1 cellular context compared by ENCODE assay signal in the genomic region with DNA sequence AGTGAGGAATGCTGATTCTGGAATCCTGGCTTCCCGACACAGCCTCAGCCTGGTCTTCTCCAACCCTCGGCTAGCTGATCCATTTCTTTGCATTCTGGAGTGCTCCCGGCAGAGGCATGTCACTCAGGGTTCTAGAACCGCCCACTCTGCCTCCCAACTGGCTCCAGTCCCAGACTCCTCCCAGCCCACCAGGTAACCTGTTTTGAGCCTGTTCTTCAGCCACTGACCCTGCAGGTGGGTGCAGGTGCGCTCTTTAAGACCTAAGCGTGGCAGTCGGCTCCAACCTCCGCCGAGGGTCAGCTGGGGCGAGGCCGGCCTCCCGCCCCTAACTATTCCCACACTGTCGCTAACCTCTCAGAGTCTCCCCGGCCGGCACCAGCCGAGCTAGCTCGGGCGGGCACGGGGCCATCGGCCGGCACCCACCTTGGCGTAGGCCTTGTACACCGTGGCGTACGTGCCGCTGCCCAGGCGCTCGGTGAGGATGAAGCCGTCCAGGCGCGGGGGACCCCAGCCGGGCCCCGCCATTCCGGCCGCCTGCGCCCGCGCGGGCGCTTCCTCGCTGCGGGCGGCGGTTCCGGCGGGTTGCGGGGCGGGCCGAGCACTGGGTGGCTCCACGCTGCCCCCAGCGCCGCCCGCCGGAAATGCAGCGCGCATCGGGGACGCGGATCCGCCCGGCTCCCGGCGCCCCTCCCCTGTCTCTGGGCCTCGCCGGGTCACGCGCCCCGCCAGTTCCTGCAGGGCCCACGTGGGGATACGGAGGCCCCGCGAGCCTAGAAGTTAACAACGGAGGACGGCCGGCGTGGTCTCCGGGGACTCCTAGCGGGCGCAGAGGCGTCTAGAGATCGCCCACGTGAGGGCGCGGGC.
TF ChIP-seq lines count a peak whose summit lies in the region.

A gene with protein sequence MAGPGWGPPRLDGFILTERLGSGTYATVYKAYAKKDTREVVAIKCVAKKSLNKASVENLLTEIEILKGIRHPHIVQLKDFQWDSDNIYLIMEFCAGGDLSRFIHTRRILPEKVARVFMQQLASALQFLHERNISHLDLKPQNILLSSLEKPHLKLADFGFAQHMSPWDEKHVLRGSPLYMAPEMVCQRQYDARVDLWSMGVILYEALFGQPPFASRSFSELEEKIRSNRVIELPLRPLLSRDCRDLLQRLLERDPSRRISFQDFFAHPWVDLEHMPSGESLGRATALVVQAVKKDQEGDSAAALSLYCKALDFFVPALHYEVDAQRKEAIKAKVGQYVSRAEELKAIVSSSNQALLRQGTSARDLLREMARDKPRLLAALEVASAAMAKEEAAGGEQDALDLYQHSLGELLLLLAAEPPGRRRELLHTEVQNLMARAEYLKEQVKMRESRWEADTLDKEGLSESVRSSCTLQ (minus strand): TSS at position 576 of the 864 bp plus-strand sequence. CDS start 51 bp downstream, at position 525.

TF ChIP-seq in K562, 482 proteins besides CTCF, POLR2A, EP300 and RAD21 (continued from another document and continues in another):
- TF ChIP-seq, protein P1, sequence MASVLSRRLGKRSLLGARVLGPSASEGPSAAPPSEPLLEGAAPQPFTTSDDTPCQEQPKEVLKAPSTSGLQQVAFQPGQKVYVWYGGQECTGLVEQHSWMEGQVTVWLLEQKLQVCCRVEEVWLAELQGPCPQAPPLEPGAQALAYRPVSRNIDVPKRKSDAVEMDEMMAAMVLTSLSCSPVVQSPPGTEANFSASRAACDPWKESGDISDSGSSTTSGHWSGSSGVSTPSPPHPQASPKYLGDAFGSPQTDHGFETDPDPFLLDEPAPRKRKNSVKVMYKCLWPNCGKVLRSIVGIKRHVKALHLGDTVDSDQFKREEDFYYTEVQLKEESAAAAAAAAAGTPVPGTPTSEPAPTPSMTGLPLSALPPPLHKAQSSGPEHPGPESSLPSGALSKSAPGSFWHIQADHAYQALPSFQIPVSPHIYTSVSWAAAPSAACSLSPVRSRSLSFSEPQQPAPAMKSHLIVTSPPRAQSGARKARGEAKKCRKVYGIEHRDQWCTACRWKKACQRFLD (CRISPR knock-in tag; IDR thresholded peaks at IDR 0.05): peak; percentile 89
- TF ChIP-seq BHLHE40 (IDR thresholded peaks at IDR 0.05; ENCODE audit: low read length) (peak; percentile 77), BMI1 (IDR thresholded peaks at IDR 0.05; ENCODE audit: low read length) (no peak), BCOR (IDR thresholded peaks at IDR 0.05) (no peak), ZNF584 (CRISPR knock-in tag; IDR thresholded peaks at IDR 0.05; ENCODE audit: low read depth) (no peak), EWSR1 (IDR thresholded peaks at IDR 0.05; ENCODE audit: borderline replicate concordance, low read depth, partially characterized antibody) (no peak), SRSF7 (optimal IDR thresholded peaks at IDR 0.05; ENCODE audit: low read depth, low read length) (no peak), BRD9 (IDR thresholded peaks at IDR 0.05; ENCODE audit: low read depth, partially characterized antibody) (no peak), RCOR1 (IDR thresholded peaks at IDR 0.05; ENCODE audit: borderline replicate concordance in 1 of 2, low read depth in 2 of 2, low read length in 2 of 2) (peak in 1 of 2 experiments; percentile 65; a peak in 2 of 4 replicates), MECOM (CRISPR knock-in tag; IDR thresholded peaks at IDR 0.05) (no peak), RBM15 (IDR thresholded peaks at IDR 0.05; ENCODE audit: insufficient read depth, low read length) (no peak), EGR1 (conservative IDR thresholded peaks at IDR 0.05) (0 out of 2 replicates have a peak, but pooled peaks have one; percentile 98), ASH1L (IDR thresholded peaks at IDR 0.05; ENCODE audit: borderline replicate concordance, low read depth, partially characterized antibody) (no peak), CXXC5 (CRISPR knock-in tag; IDR thresholded peaks at IDR 0.05) (peak; percentile 91), E2F3 (CRISPR knock-in tag; IDR thresholded peaks at IDR 0.05) (no peak), LARP7 (IDR thresholded peaks at IDR 0.05) (no peak), CREM (IDR thresholded peaks at IDR 0.05; ENCODE audit: low read depth) (peak; percentile 41; the same call in 1 of the 2 replicates), CBX2 (IDR thresholded peaks at IDR 0.05; ENCODE audit: insufficient read depth, low read length, poor library complexity, severe bottlenecking) (no peak), ZEB2 (IDR thresholded peaks at IDR 0.05) (peak; percentile 79), NELFE (IDR thresholded peaks at IDR 0.05; ENCODE audit: insufficient read depth, insufficient read length) (no peak), ZNF174 (CRISPR knock-in tag; IDR thresholded peaks at IDR 0.05) (no peak), FOXA1 (IDR thresholded peaks at IDR 0.05; ENCODE audit: borderline replicate concordance) (no peak), CHD4 (IDR thresholded peaks at IDR 0.05; ENCODE audit: insufficient read depth, insufficient replicate concordance, low read depth, low read length, poor library complexity, severe bottlenecking) (no peak), CBX5 (IDR thresholded peaks at IDR 0.05; ENCODE audit: borderline replicate concordance, low read depth) (no peak), HDGF (IDR thresholded peaks at IDR 0.05) (no peak)
- TF ChIP-seq, protein P2, sequence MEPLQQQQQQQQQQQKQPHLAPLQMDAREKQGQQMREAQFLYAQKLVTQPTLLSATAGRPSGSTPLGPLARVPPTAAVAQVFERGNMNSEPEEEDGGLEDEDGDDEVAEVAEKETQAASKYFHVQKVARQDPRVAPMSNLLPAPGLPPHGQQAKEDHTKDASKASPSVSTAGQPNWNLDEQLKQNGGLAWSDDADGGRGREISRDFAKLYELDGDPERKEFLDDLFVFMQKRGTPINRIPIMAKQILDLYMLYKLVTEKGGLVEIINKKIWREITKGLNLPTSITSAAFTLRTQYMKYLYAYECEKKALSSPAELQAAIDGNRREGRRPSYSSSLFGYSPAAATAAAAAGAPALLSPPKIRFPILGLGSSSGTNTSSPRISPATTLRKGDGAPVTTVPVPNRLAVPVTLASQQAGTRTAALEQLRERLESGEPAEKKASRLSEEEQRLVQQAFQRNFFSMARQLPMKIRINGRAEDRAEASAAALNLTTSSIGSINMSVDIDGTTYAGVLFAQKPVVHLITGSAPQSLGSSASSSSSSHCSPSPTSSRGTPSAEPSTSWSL (CRISPR knock-in tag; IDR thresholded peaks at IDR 0.05; ENCODE audit: borderline replicate concordance): no peak
- TF ChIP-seq, protein P3, sequence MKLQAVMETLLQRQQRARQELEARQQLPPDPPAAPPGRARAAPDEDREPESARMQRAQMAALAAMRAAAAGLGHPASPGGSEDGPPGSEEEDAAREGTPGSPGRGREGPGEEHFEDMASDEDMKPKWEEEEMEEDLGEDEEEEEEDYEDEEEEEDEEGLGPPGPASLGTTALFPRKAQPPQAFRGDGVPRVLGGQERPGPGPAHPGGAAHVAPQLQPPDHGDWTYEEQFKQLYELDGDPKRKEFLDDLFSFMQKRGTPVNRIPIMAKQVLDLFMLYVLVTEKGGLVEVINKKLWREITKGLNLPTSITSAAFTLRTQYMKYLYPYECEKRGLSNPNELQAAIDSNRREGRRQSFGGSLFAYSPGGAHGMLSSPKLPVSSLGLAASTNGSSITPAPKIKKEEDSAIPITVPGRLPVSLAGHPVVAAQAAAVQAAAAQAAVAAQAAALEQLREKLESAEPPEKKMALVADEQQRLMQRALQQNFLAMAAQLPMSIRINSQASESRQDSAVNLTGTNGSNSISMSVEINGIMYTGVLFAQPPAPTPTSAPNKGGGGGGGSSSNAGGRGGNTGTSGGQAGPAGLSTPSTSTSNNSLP (IDR thresholded peaks at IDR 0.05; ENCODE audit: borderline replicate concordance, low read depth, low read length): no peak
- TF ChIP-seq, protein P4, sequence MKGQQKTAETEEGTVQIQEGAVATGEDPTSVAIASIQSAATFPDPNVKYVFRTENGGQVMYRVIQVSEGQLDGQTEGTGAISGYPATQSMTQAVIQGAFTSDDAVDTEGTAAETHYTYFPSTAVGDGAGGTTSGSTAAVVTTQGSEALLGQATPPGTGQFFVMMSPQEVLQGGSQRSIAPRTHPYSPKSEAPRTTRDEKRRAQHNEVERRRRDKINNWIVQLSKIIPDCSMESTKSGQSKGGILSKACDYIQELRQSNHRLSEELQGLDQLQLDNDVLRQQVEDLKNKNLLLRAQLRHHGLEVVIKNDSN (CRISPR knock-in tag; IDR thresholded peaks at IDR 0.05): peak; percentile 95
- TF ChIP-seq, protein P5, sequence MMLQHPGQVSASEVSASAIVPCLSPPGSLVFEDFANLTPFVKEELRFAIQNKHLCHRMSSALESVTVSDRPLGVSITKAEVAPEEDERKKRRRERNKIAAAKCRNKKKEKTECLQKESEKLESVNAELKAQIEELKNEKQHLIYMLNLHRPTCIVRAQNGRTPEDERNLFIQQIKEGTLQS (IDR thresholded peaks at IDR 0.05): no peak
- TF ChIP-seq, protein P5 (CRISPR knock-in tag; conservative IDR thresholded peaks at IDR 0.05): 0 out of 2 replicates have a peak, but pooled peaks have one; percentile 53
- TF ChIP-seq, protein P6, sequence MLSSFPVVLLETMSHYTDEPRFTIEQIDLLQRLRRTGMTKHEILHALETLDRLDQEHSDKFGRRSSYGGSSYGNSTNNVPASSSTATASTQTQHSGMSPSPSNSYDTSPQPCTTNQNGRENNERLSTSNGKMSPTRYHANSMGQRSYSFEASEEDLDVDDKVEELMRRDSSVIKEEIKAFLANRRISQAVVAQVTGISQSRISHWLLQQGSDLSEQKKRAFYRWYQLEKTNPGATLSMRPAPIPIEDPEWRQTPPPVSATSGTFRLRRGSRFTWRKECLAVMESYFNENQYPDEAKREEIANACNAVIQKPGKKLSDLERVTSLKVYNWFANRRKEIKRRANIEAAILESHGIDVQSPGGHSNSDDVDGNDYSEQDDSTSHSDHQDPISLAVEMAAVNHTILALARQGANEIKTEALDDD (IDR thresholded peaks at IDR 0.05): no peak; the same call in 1 of the 2 replicates
- TF ChIP-seq, protein P7, sequence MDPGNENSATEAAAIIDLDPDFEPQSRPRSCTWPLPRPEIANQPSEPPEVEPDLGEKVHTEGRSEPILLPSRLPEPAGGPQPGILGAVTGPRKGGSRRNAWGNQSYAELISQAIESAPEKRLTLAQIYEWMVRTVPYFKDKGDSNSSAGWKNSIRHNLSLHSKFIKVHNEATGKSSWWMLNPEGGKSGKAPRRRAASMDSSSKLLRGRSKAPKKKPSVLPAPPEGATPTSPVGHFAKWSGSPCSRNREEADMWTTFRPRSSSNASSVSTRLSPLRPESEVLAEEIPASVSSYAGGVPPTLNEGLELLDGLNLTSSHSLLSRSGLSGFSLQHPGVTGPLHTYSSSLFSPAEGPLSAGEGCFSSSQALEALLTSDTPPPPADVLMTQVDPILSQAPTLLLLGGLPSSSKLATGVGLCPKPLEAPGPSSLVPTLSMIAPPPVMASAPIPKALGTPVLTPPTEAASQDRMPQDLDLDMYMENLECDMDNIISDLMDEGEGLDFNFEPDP (CRISPR knock-in tag; IDR thresholded peaks at IDR 0.05): no peak
- TF ChIP-seq, protein P8, sequence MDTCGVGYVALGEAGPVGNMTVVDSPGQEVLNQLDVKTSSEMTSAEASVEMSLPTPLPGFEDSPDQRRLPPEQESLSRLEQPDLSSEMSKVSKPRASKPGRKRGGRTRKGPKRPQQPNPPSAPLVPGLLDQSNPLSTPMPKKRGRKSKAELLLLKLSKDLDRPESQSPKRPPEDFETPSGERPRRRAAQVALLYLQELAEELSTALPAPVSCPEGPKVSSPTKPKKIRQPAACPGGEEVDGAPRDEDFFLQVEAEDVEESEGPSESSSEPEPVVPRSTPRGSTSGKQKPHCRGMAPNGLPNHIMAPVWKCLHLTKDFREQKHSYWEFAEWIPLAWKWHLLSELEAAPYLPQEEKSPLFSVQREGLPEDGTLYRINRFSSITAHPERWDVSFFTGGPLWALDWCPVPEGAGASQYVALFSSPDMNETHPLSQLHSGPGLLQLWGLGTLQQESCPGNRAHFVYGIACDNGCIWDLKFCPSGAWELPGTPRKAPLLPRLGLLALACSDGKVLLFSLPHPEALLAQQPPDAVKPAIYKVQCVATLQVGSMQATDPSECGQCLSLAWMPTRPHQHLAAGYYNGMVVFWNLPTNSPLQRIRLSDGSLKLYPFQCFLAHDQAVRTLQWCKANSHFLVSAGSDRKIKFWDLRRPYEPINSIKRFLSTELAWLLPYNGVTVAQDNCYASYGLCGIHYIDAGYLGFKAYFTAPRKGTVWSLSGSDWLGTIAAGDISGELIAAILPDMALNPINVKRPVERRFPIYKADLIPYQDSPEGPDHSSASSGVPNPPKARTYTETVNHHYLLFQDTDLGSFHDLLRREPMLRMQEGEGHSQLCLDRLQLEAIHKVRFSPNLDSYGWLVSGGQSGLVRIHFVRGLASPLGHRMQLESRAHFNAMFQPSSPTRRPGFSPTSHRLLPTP (IDR thresholded peaks at IDR 0.05; ENCODE audit: borderline replicate concordance, extremely low read depth, insufficient read length): no peak
- TF ChIP-seq, protein P9, sequence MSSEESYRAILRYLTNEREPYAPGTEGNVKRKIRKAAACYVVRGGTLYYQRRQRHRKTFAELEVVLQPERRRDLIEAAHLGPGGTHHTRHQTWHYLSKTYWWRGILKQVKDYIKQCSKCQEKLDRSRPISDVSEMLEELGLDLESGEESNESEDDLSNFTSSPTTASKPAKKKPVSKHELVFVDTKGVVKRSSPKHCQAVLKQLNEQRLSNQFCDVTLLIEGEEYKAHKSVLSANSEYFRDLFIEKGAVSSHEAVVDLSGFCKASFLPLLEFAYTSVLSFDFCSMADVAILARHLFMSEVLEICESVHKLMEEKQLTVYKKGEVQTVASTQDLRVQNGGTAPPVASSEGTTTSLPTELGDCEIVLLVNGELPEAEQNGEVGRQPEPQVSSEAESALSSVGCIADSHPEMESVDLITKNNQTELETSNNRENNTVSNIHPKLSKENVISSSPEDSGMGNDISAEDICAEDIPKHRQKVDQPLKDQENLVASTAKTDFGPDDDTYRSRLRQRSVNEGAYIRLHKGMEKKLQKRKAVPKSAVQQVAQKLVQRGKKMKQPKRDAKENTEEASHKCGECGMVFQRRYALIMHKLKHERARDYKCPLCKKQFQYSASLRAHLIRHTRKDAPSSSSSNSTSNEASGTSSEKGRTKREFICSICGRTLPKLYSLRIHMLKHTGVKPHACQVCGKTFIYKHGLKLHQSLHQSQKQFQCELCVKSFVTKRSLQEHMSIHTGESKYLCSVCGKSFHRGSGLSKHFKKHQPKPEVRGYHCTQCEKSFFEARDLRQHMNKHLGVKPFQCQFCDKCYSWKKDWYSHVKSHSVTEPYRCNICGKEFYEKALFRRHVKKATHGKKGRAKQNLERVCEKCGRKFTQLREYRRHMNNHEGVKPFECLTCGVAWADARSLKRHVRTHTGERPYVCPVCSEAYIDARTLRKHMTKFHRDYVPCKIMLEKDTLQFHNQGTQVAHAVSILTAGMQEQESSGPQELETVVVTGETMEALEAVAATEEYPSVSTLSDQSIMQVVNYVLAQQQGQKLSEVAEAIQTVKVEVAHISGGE (CRISPR knock-in tag; IDR thresholded peaks at IDR 0.05): peak in 2 of 3 experiments; percentile 10 to 36; a peak in 2 of 6 replicates
